In genomic region chr4:55927776-55928437, GRCh38 we compare ENCODE assay signal across 19 cellular contexts.
"Had no signal": no experiment of that assay in that cellular context is flagged by ENCODE, and none has a peak within 500 bp of the region (broad histone marks: within the 10 kb centered on the region; RNA-seq: fewer than 3 reads in every experiment).

No MANE protein-coding gene starts in this region.

- DNase-seq: activated CD4-positive, alpha-beta T cell treated with anti-CD3 and anti-CD28 coated beads, Interleukin-2, amount 10 ng/mL, durations not matched to agents 24 days and 14 days; activated CD8-positive, alpha-beta T cell treated with anti-CD3 and anti-CD28 coated beads for 36 hours; activated naive CD4-positive, alpha-beta T cell treated with Interleukin-2 at 50 U/mL for 16 hours; activated naive CD8-positive, alpha-beta T cell treated with anti-CD3 and anti-CD28 coated beads, Interleukin-2, amount 50 U/mL, for 24 hours; activated T-cell treated with anti-CD3 and anti-CD28 coated beads, Interleukin-2, amount 50 U/mL, for 1 hour; aorta; left colon; midbrain; occipital lobe; right cardiac atrium; stimulated activated CD4-positive, alpha-beta T cell treated with anti-CD3 and anti-CD28 coated beads, Interleukin-2, amount 100 ng/mL, for 24 hours; stimulated activated naive CD4-positive, alpha-beta T cell treated with Interleukin-2 at 50 U/mL for 16 hours; tibial artery had no signal

- H3K4me1 Mint-ChIP-seq: activated CD4-positive, alpha-beta T cell treated with anti-CD3 and anti-CD28 coated beads, Interleukin-2, amount 10 ng/mL, durations not matched to agents 24 days and 14 days; central memory CD8-positive, alpha-beta T cell had no signal

- H3K4me3 Mint-ChIP-seq: activated CD4-positive, alpha-beta T cell treated with anti-CD3 and anti-CD28 coated beads, Interleukin-2, amount 10 ng/mL, durations not matched to agents 24 days and 14 days; activated CD8-positive, alpha-beta T cell treated with anti-CD3 and anti-CD28 coated beads for 36 hours; activated naive CD8-positive, alpha-beta T cell treated with anti-CD3 and anti-CD28 coated beads, Interleukin-2, amount 50 U/mL, for 24 hours; central memory CD8-positive, alpha-beta T cell had no signal

- H3K9me3 Mint-ChIP-seq: activated CD8-positive, alpha-beta T cell treated with anti-CD3 and anti-CD28 coated beads for 36 hours; activated T-helper 2 cell treated with anti-CD3 and anti-CD28 coated beads, Interferon-gamma antibody, Interleukin-2, Interleukin-4, amounts not matched to agents 10 μg/mL and 5 μg/mL and 100 μg/mL, durations not matched to agents 14 hours and 24 hours and 36 hours; central memory CD8-positive, alpha-beta T cell had no signal

- ATAC-seq: activated CD8-positive, alpha-beta T cell treated with anti-CD3 and anti-CD28 coated beads for 36 hours; activated naive CD8-positive, alpha-beta T cell treated with anti-CD3 and anti-CD28 coated beads, Interleukin-2, amount 50 U/mL, for 24 hours; left colon; right cardiac atrium had no signal

- H3K27me3 Mint-ChIP-seq: activated CD4-positive, alpha-beta T cell treated with anti-CD3 and anti-CD28 coated beads, Interleukin-2, amount 10 ng/mL, durations not matched to agents 24 days and 14 days; activated CD8-positive, alpha-beta T cell treated with anti-CD3 and anti-CD28 coated beads for 36 hours; activated naive CD8-positive, alpha-beta T cell treated with anti-CD3 and anti-CD28 coated beads, Interleukin-2, amount 50 U/mL, for 24 hours; central memory CD8-positive, alpha-beta T cell had no signal

- H3K27ac ChIP-seq: coronary artery, hepatocyte, prostate gland, tibial artery had no signal

- H3K4me3 ChIP-seq: coronary artery, hepatocyte, lung, prostate gland, tibial artery had no signal

- H3K9me3 ChIP-seq: prostate gland, tibial artery had no signal

- H3K4me1 ChIP-seq: prostate gland, tibial artery had no signal

- H3K36me3 ChIP-seq: prostate gland, tibial artery had no signal

- H3K27ac Mint-ChIP-seq: activated CD4-positive, alpha-beta T cell treated with anti-CD3 and anti-CD28 coated beads, Interleukin-2, amount 10 ng/mL, durations not matched to agents 24 days and 14 days; activated CD8-positive, alpha-beta T cell treated with anti-CD3 and anti-CD28 coated beads for 36 hours; activated naive CD8-positive, alpha-beta T cell treated with anti-CD3 and anti-CD28 coated beads, Interleukin-2, amount 50 U/mL, for 24 hours; activated T-helper 2 cell treated with anti-CD3 and anti-CD28 coated beads, Interferon-gamma antibody, Interleukin-2, Interleukin-4, amounts not matched to agents 10 μg/mL and 5 μg/mL and 100 μg/mL, durations not matched to agents 14 hours and 24 hours and 36 hours had no signal

- H3K27me3 ChIP-seq: hepatocyte, tibial artery had no signal
